14 cellular contexts compared by ENCODE assay signal in the genomic region with DNA sequence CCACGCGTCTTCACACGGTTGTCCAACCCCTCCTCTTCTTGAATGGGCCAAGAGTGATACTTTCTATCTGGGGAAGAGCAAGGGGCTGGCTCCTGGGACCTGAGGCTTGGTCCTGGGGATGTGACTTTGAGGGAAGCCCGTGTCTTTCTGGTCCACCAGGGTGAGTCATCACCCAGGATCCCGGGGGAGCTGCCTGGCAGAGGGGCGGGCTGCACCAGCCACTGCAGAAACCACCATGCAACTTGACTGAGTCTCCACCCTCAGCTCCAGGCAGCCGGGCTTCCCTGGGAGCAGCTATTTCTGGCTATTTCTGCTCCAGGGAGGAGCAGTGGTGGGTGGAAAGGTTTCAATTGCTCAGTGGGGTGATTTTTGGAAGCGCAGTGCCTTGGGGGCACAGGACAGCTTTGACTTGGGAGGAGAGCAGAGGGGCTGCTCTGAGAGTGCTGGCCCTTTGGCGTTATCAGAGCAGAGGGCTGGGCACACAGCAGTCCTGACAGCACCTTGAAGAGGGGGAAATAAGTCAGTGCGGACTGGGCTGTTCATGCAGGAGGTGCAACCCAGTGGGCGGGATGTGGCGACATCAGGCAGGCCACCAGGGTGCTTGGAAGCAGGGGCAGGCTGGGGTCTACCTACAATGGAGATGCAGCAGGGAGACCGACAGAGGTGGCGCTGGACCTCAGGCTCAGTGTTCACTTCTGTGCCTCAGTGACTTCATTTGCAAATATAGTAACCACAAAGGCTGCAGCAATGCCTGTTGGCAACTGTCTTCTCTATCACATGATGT. TPM values are rescaled to one million over a fixed set of nuclear protein-coding genes. Genes with fewer than 3 reads are reported as not detected.
DNase-seq lines count a peak whose midpoint lies in the region; ATAC-seq and TF ChIP-seq lines count a peak whose summit lies in the region.
"Had no signal": no experiment of that assay in that cellular context is flagged by ENCODE, and none has a peak within 500 bp of the region (broad histone marks: within the 10 kb centered on the region; RNA-seq: fewer than 3 reads in every experiment).

No MANE protein-coding gene starts in this region.

- H3K27me3 ChIP-seq in NT2/D1 (ENCODE audit: insufficient read depth, insufficient read length), result peaks cover 5% of the 10 kb centered on the region
- no peaks in the 10 kb centered on the region for H3K27me3 ChIP-seq in upper lobe of right lung

- H3K27ac ChIP-seq in upper lobe of right lung, result no peak overlapping the region
- H3K27ac ChIP-seq: esophagus muscularis mucosa, neutrophil, thoracic aorta had no signal

- peaks cover 45% of the 10 kb centered on the region for H3K27me3 Mint-ChIP-seq in chondrocyte (ENCODE audit: low read depth)

- H3K9me3 Mint-ChIP-seq in chondrocyte (ENCODE audit: low read depth), result peaks cover 3% of the 10 kb centered on the region

- H3K4me3 ChIP-seq in NT2/D1 (ENCODE audit: insufficient read length, low read depth) (no peak overlapping the region), upper lobe of right lung (no peak overlapping the region)
- H3K4me3 ChIP-seq: esophagus muscularis mucosa, thoracic aorta had no signal

- H3K9ac ChIP-seq in NT2/D1 (ENCODE audit: insufficient read length, low read depth), result peak overlapping the region; percentile 42

- H3K27ac Mint-ChIP-seq in chondrocyte (ENCODE audit: unreplicated experiment), result no peak overlapping the region

- H3K4me1 Mint-ChIP-seq in chondrocyte (ENCODE audit: low read depth), result peaks cover 3% of the 10 kb centered on the region
- H3K4me1 Mint-ChIP-seq: brain had no signal

- peaks cover 20% of the 10 kb centered on the region for H3K4me1 ChIP-seq in NT2/D1 (ENCODE audit: insufficient read depth, insufficient read length)
- peaks cover 21% of the 10 kb centered on the region for H3K4me1 ChIP-seq in upper lobe of right lung

- intact Hi-C loops in upper lobe of right lung (cut with DNase I), result no loop called here
- intact Hi-C loops in left cardiac atrium (cut with DNase I), result no loop called here

- no peaks in the 10 kb centered on the region for H3K36me3 Mint-ChIP-seq in chondrocyte (ENCODE audit: low read depth)
- H3K36me3 Mint-ChIP-seq: brain had no signal

- ATAC-seq in upper lobe of right lung (no peak), HG02870 (IDR thresholded peaks at IDR 0.05; ENCODE audit: unreplicated experiment) (no peak), left cardiac atrium (no peak)

- no peaks in the 10 kb centered on the region for H3K36me3 ChIP-seq in NT2/D1 (ENCODE audit: insufficient read depth, insufficient read length, low read length)
- no peaks in the 10 kb centered on the region for H3K36me3 ChIP-seq in upper lobe of right lung
- H3K36me3 ChIP-seq: esophagus muscularis mucosa, neutrophil, thoracic aorta had no signal

- TF ChIP-seq CTCF in chondrocyte (IDR thresholded peaks at IDR 0.05) (no peak), upper lobe of right lung (IDR thresholded peaks at IDR 0.05) (no peak)

- H3K9me3 ChIP-seq in NT2/D1 (ENCODE audit: insufficient read depth, low read length) (no peaks in the 10 kb centered on the region), upper lobe of right lung (no peaks in the 10 kb centered on the region)
- H3K9me3 ChIP-seq: esophagus muscularis mucosa, neutrophil, thoracic aorta had no signal

- DNase-seq in activated effector memory CD4-positive, alpha-beta T cell treated with anti-CD3 and anti-CD28 coated beads, Interleukin-2, amount 50 U/mL, for 16 hours, result peak; percentile 60
- no peak for DNase-seq in activated effector memory CD4-positive, alpha-beta T cell treated with Interleukin-2 at 50 U/mL for 16 hours
- DNase-seq in NT2/D1 (ENCODE audit: low read depth, low spot score) (no peak), chondrocyte (ENCODE audit: low spot score) (peak; percentile 75), upper lobe of right lung (peak; percentile 23), left cardiac atrium (no peak), AG20443 (ENCODE audit: low spot score) (no peak)
- DNase-seq: Karpas-422; stimulated activated CD4-positive, alpha-beta T cell treated with anti-CD3 and anti-CD28 coated beads, Interleukin-1b, Interleukin-23, amount 100 ng/mL, for 48 hours had no signal

- no peak overlapping the region for H3K4me3 Mint-ChIP-seq in chondrocyte (ENCODE audit: unreplicated experiment)
- H3K4me3 Mint-ChIP-seq: brain had no signal

RNA-seq across cellular contexts. Expression of a gene that starts 45.1 kb away (rescaled TPM):
- total RNA-seq in chondrocyte, result 1.5 to 4.8 TPM (median 4.5 TPM) in 3 replicates
- total RNA-seq in upper lobe of right lung, result 2.0 TPM
- under 1 TPM; 0.42 to 0.65 TPM for total RNA-seq in left cardiac atrium

Comparison
In these comparisons a context has a peak if more than half of its experiments do, and no peak if none do; other contexts are left out.
1. DNase-seq: peak in activated effector memory CD4-positive, alpha-beta T cell treated with anti-CD3 and anti-CD28 coated beads, Interleukin-2, amount 50 U/mL, for 16 hours (single experiment), chondrocyte (single experiment) and upper lobe of right lung (single experiment); none in activated effector memory CD4-positive, alpha-beta T cell treated with Interleukin-2 at 50 U/mL for 16 hours (single experiment), NT2/D1 (single experiment), left cardiac atrium (single experiment) and AG20443 (single experiment).